ENCODE assay signal across 28 cellular contexts in genomic region chr10:65365878-65366277, GRCh38.
"Had no signal": no experiment of that assay in that cellular context is flagged by ENCODE, and none has a peak within 500 bp of the region (broad histone marks: within the 10 kb centered on the region; RNA-seq: fewer than 3 reads in every experiment).

No MANE protein-coding gene starts in this region.

- ATAC-seq: activated CD4-positive, alpha-beta T cell treated with anti-CD3 and anti-CD28 coated beads for 36 hours; activated CD8-positive, alpha-beta memory T cell treated with anti-CD3 and anti-CD28 coated beads, Interleukin-2, amount 10 ng/mL, durations not matched to agents 7 days and 5 days; activated CD8-positive, alpha-beta T cell treated with anti-CD3 and anti-CD28 coated beads, Interleukin-2, amount 10 ng/mL, durations not matched to agents 7 days and 5 days; activated naive CD8-positive, alpha-beta T cell treated with anti-CD3 and anti-CD28 coated beads, Interleukin-2, amount 50 U/mL, for 24 hours; body of pancreas; esophagus mucosa; T-helper 17 cell had no signal

- FAIRE-seq: frontal cortex had no signal

- DNase-seq: activated CD4-positive, alpha-beta memory T cell treated with anti-CD3 and anti-CD28 coated beads for 36 hours; activated CD4-positive, alpha-beta T cell treated with anti-CD3 and anti-CD28 coated beads for 36 hours; activated CD4-positive, alpha-beta T cell treated with anti-CD3 and anti-CD28 coated beads, Interleukin-2, amount 10 ng/mL, durations not matched to agents 24 days and 14 days; activated CD4-positive, CD25-positive, alpha-beta regulatory T cell; activated CD4-positive, CD25-positive, alpha-beta regulatory T cell treated with anti-CD3 and anti-CD28 coated beads, Interleukin-2, amount 50 U/mL, for 72 hours; activated CD8-positive, alpha-beta memory T cell treated with anti-CD3 and anti-CD28 coated beads, Interleukin-2, amount 10 ng/mL, durations not matched to agents 7 days and 5 days; activated CD8-positive, alpha-beta memory T cell treated with anti-CD3 and anti-CD28 coated beads, Interleukin-2, amount 50 U/mL, for 4 hours; activated CD8-positive, alpha-beta T cell treated with anti-CD3 and anti-CD28 coated beads, Interleukin-2, amount 10 ng/mL, durations not matched to agents 7 days and 5 days; activated effector memory CD4-positive, alpha-beta T cell treated with anti-CD3 and anti-CD28 coated beads, Interleukin-2, amount 50 U/mL, for 16 hours; activated naive CD4-positive, alpha-beta T cell treated with anti-CD3 and anti-CD28 coated beads for 36 hours; activated naive CD8-positive, alpha-beta T cell treated with anti-CD3 and anti-CD28 coated beads for 36 hours; activated naive CD8-positive, alpha-beta T cell treated with anti-CD3 and anti-CD28 coated beads, Interleukin-2, amount 50 U/mL, for 24 hours; activated T-cell treated with anti-CD3 and anti-CD28 coated beads, Interleukin-2, amount 50 U/mL, for 1 hour; activated T-cell treated with anti-CD3 and anti-CD28 coated beads, Interleukin-2, amount 50 U/mL, for 48 hours; adrenal gland; amygdala; aorta; body of pancreas; dorsolateral prefrontal cortex; effector memory CD4-positive, alpha-beta T cell; foreskin fibroblast; head of caudate nucleus; T-helper 1 cell; T-helper 17 cell had no signal

- H3K9me3 ChIP-seq: adrenal gland, body of pancreas, breast epithelium had no signal

- H3K27me3 ChIP-seq: adrenal gland, body of pancreas, breast epithelium, dorsolateral prefrontal cortex had no signal

- H3K36me3 ChIP-seq: adrenal gland, breast epithelium had no signal

- H3K4me1 ChIP-seq: adrenal gland, body of pancreas, breast epithelium had no signal

- H3K27ac ChIP-seq: adrenal gland, body of pancreas, breast epithelium, coronary artery, dorsolateral prefrontal cortex had no signal

- H3K4me3 ChIP-seq: adrenal gland, body of pancreas, breast epithelium, coronary artery, dorsolateral prefrontal cortex had no signal
